ENCODE assay signal across 1 cellular context in the genomic region with DNA sequence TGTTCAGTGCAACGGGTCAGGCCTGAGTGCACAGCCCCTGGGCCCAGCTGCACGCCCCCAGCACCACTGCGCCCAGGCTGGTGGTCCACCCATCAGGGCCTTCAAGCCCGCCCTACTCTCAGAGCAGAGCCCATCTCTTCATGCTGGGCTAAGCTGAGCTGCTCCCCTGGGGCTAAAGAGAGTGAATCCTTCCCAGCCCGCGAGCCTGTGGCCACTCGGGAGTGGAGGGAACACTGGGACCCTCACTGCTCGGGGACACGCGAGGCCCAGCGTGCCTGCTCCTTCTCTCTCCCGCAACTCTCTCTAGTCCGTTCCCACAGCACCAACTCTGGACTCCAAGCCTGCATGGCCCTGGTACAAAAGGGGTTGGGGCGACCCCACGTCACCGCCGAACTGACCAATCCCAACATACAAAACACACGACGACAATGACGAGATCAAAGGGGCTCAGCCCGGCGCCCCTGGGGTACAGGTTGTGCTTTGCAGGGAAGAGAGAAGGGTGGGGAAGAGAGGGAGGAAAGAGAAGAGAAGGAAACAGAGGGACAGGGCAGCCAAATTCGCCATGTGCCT.
TF ChIP-seq lines count a peak whose summit lies in the region.

No MANE protein-coding gene starts in this region.

TF ChIP-seq in HCT116, 20 proteins besides CTCF, POLR2A, EP300 and RAD21:
- no peak for TF ChIP-seq SIN3A (IDR thresholded peaks at IDR 0.05; ENCODE audit: low read depth)
- TF ChIP-seq CBX3 (IDR thresholded peaks at IDR 0.05; ENCODE audit: low read depth), result no peak
- TF ChIP-seq ZFX (IDR thresholded peaks at IDR 0.05), result no peak
- no peak for TF ChIP-seq SP1 (IDR thresholded peaks at IDR 0.05; ENCODE audit: low read depth)
- TF ChIP-seq, protein P1, sequence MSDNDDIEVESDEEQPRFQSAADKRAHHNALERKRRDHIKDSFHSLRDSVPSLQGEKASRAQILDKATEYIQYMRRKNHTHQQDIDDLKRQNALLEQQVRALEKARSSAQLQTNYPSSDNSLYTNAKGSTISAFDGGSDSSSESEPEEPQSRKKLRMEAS (IDR thresholded peaks at IDR 0.05), result no peak
TF ChIP-seq in HCT116: peak in this region for 0.
